1 cellular context compared by ENCODE assay signal in the genomic region with DNA sequence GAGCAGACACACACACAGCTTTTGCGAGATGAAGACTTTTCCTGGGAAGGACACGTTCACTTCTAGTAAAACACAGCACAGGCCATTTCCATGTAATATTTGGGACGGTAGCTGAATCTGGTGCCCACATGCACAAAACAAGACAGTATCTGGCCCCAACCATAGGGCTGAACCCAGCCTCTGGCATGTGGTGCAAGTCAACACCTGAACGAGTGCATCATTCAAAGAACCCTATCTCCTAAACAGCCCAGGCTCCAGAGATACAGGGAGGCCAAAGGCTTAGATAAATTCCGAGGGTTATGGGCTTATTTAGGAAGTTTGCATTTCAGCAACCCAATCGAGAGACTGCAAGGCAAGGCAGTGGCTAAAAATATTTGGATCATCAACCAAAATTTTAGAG.
TF ChIP-seq lines count a peak whose summit lies in the region.

No MANE protein-coding gene starts in this region.

TF ChIP-seq in HepG2, 621 proteins besides CTCF, POLR2A, EP300 and RAD21:
- TF ChIP-seq ZNF792 (CRISPR knock-in tag; IDR thresholded peaks at IDR 0.05) (no peak), ISL2 (CRISPR knock-in tag; IDR thresholded peaks at IDR 0.05) (no peak), FLYWCH1 (CRISPR knock-in tag; IDR thresholded peaks at IDR 0.05) (no peak)
